In the genomic region with DNA sequence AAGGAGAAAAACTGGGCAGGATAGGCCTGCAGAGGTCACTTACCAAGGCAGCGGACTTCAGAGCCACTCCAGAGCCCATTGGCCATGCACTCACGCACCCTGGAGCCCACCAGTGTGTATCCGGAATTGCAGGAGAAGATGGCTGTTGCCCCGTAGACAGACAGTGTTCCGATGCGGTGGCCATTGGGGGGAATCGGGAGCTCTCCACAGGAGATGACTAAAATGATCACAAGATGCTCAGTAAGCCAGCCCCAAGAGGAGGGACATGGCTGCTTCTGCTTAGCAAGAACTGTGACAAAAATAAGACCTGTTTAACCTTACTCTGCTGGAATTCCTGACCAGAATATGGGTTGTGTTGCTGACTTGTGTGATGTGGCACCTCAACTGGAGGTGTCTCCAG, we compare ENCODE assay signal across 33 cellular contexts.
A peak's percentile ranks its signal among the peaks of the same experiment; 100 is the strongest.
DNase-seq lines count a peak whose midpoint lies in the region; ATAC-seq and TF ChIP-seq lines count a peak whose summit lies in the region.
"Had no signal": no experiment of that assay in that cellular context is flagged by ENCODE, and none has a peak within 500 bp of the region (broad histone marks: within the 10 kb centered on the region; RNA-seq: fewer than 3 reads in every experiment).

No MANE protein-coding gene starts in this region.

- no peak overlapping the region for H3K23ac ChIP-seq in neuronal stem cell (ENCODE audit: low read depth, low read length, poor library complexity)

- H3K4ac ChIP-seq in neuronal stem cell (ENCODE audit: low read length): no peak overlapping the region

- peak overlapping the region; percentile 44 for H3K18ac ChIP-seq in neuronal stem cell (ENCODE audit: low read length)

- H3K79me1 ChIP-seq in neuronal stem cell (ENCODE audit: low read depth, low read length): no peaks in the 10 kb centered on the region

- peaks cover 6% of the 10 kb centered on the region for H3K27me3 Mint-ChIP-seq in osteocyte (ENCODE audit: unreplicated experiment)

- no peak overlapping the region for H3K9ac ChIP-seq in neuronal stem cell (ENCODE audit: low read depth, low read length, poor library complexity)
- H3K9ac ChIP-seq: BLaER1; BLaER1 treated with 17β-estradiol and CSF1 and Interleukin-3, amounts not matched to agents 10 nM and 100 nM had no signal

- H3K27ac Mint-ChIP-seq in osteocyte (ENCODE audit: unreplicated experiment): no peak overlapping the region
- H3K27ac Mint-ChIP-seq: B cell; CD14-positive monocyte; CD4-positive, alpha-beta memory T cell; CD4-positive, alpha-beta T cell; CD4-positive, CD25-positive, alpha-beta regulatory T cell; CD8-positive, alpha-beta memory T cell; CD8-positive, alpha-beta T cell had no signal

- H3K27ac ChIP-seq in neuronal stem cell (replicated peaks; ENCODE audit: low read length): no peak overlapping the region
- H3K27ac ChIP-seq: 22Rv1; A549; BLaER1; BLaER1 treated with 17β-estradiol and CSF1 and Interleukin-3, amounts not matched to agents 10 nM and 100 nM; C4-2B had no signal

- H2AK5ac ChIP-seq in neuronal stem cell (ENCODE audit: low read depth, low read length): no peak overlapping the region

- no peak overlapping the region for H2BK12ac ChIP-seq in neuronal stem cell (ENCODE audit: low read length)

- H4K8ac ChIP-seq in neuronal stem cell (ENCODE audit: low read depth, low read length): no peak overlapping the region

- no peak overlapping the region for H3K4me3 ChIP-seq in neuronal stem cell (ENCODE audit: low read length in 2 of 2)
- H3K4me3 ChIP-seq: A549; BLaER1; BLaER1 treated with 17β-estradiol and CSF1 and Interleukin-3, amounts not matched to agents 10 nM and 100 nM had no signal

- H2BK120ac ChIP-seq in neuronal stem cell (ENCODE audit: low read depth, low read length): no peak overlapping the region

- DNase-seq in islet precursor cell (peak; percentile 18), neuronal stem cell (ENCODE audit: low spot score) (no peak), osteocyte (ENCODE audit: extremely low spot score, unreplicated experiment) (peak; percentile 63), NCI-H2196 treated with DMSO at 0.1 percent for 48 hours (lab: John Stamatoyannopoulos, UW; ENCODE audit: unreplicated experiment) (no peak)
- DNase-seq: 8988T; ACHN; AML-193; BE2C; C1 segment of cervical spinal cord; Caco-2; Calu3; CD4-positive, alpha-beta memory T cell; CD4-positive, alpha-beta T cell; CD4-positive, CD25-positive, alpha-beta regulatory T cell; CD8-positive, alpha-beta memory T cell; CD8-positive, alpha-beta T cell; COR-L47; DMS 273 treated with DMSO at 0.1 percent for 48 hours; DMS153; DMS53; DMS79; DMS79 treated with DMSO at 0.1 percent for 48 hours; DND-41; EL had no signal

- H2BK15ac ChIP-seq in neuronal stem cell (ENCODE audit: low read length): no peak overlapping the region

- no peak overlapping the region for H2BK5ac ChIP-seq in neuronal stem cell (ENCODE audit: low read length)

- H3K36me3 ChIP-seq in neuronal stem cell (replicated peaks in 1 of 2; ENCODE audit: control insufficient read depth in 2 of 2, insufficient read depth in 2 of 2, low read length in 2 of 2): no peaks in the 10 kb centered on the region
- H3K36me3 ChIP-seq: BE2C; BLaER1; BLaER1 treated with 17β-estradiol and CSF1 and Interleukin-3, amounts not matched to agents 10 nM and 100 nM had no signal

- H3K27me3 ChIP-seq in neuronal stem cell (ENCODE audit: control insufficient read depth in 3 of 3, insufficient read depth in 3 of 3, low read depth in 1 of 3, low read length in 3 of 3): peaks cover 0 to 7% (median 0%) of the 10 kb centered on the region in 3 experiments
- H3K27me3 ChIP-seq: BE2C; BLaER1; BLaER1 treated with 17β-estradiol and CSF1 and Interleukin-3, amounts not matched to agents 10 nM and 100 nM had no signal

- no peaks in the 10 kb centered on the region for H3K36me3 Mint-ChIP-seq in osteocyte (ENCODE audit: unreplicated experiment)
- H3K36me3 Mint-ChIP-seq: CD14-positive monocyte; CD4-positive, alpha-beta memory T cell; CD4-positive, CD25-positive, alpha-beta regulatory T cell; CD8-positive, alpha-beta memory T cell; CD8-positive, alpha-beta T cell had no signal

- no peak overlapping the region for H2AFZ ChIP-seq in neuronal stem cell (ENCODE audit: low read length)

- ATAC-seq in HG02623 (IDR thresholded peaks at IDR 0.05; ENCODE audit: unreplicated experiment): no peak
- no peak for ATAC-seq in HG02852 (IDR thresholded peaks at IDR 0.05; ENCODE audit: unreplicated experiment)
- ATAC-seq: A549; CD8-positive, alpha-beta T cell had no signal

- H3K4me2 ChIP-seq in neuronal stem cell (ENCODE audit: insufficient read depth, low read length, poor library complexity, severe bottlenecking): no peak overlapping the region
- H3K4me2 ChIP-seq: A549; BLaER1; BLaER1 treated with 17β-estradiol and CSF1 and Interleukin-3, amounts not matched to agents 10 nM and 100 nM had no signal

- H3K4me1 Mint-ChIP-seq in osteocyte (ENCODE audit: unreplicated experiment): no peaks in the 10 kb centered on the region
- H3K4me1 Mint-ChIP-seq: B cell; CD14-positive monocyte; CD4-positive, alpha-beta memory T cell; CD4-positive, CD25-positive, alpha-beta regulatory T cell; CD8-positive, alpha-beta memory T cell had no signal

- peaks cover 12% of the 10 kb centered on the region for H3K9me3 Mint-ChIP-seq in osteocyte (ENCODE audit: unreplicated experiment)
- H3K9me3 Mint-ChIP-seq: CD8-positive, alpha-beta memory T cell; CD8-positive, alpha-beta T cell had no signal

- H3K14ac ChIP-seq in neuronal stem cell (ENCODE audit: low read length): no peak overlapping the region

- TF ChIP-seq CTCF in osteocyte (IDR thresholded peaks at IDR 0.05): no peak

- H3K9me3 ChIP-seq in neuronal stem cell (replicated peaks in 1 of 2; ENCODE audit: control insufficient read depth in 2 of 2, insufficient read depth in 1 of 2, low read depth in 1 of 2, low read length in 2 of 2): peaks cover 0 to 2% of the 10 kb centered on the region in 2 donors
- H3K9me3 ChIP-seq: A549, BE2C, BLaER1, Caco-2 had no signal

- no peaks in the 10 kb centered on the region for H3K4me1 ChIP-seq in neuronal stem cell (ENCODE audit: control insufficient read depth in 2 of 2, insufficient read depth in 1 of 2, low read depth in 1 of 2, low read length in 2 of 2)
- H3K4me1 ChIP-seq: A549, BE2C, BLaER1, Caco-2 had no signal

- no peak overlapping the region for H4K91ac ChIP-seq in neuronal stem cell (ENCODE audit: low read depth, low read length, poor library complexity)

- H3K4me3 Mint-ChIP-seq in osteocyte (ENCODE audit: unreplicated experiment): no peak overlapping the region
- H3K4me3 Mint-ChIP-seq: B cell; CD14-positive monocyte; CD4-positive, alpha-beta memory T cell; CD4-positive, alpha-beta T cell; CD4-positive, CD25-positive, alpha-beta regulatory T cell; CD8-positive, alpha-beta memory T cell; CD8-positive, alpha-beta T cell had no signal

- WGBS in neuronal stem cell (ENCODE audit: extremely low coverage in 2 of 2, insufficient read length in 2 of 2, insufficient replicate concordance in 1 of 2), 2 donors: no CpG with 5 or more reads among the region's 7 CpGs

Comparison
In these comparisons a context has a peak if more than half of its experiments do, and no peak if none do; other contexts are left out.
1. DNase-seq: peak in islet precursor cell (single experiment) and osteocyte (single experiment); none in neuronal stem cell (single experiment) and NCI-H2196 treated with DMSO at 0.1 percent for 48 hours (single experiment).